7 cellular contexts compared by ENCODE assay signal in the genomic region with DNA sequence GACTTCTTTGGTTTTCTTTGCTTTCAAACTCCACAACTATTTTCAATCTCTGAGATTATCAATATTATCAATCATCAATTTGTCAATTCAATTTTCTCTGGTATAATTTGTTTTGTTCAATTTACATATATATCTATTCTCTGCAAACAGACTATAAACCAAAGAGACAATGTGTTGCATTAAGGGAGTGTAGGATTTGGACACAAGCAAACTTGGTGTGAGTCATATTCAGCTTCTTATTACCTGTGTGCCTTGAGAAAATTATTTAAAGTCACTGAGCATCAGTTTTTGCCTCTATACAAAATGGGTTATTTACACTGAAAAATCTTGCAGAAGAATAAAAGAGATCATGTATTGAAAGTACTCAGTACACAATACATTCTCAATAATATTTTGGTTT.
"Had no signal": no experiment of that assay in that cellular context is flagged by ENCODE, and none has a peak within 500 bp of the region (broad histone marks: within the 10 kb centered on the region; RNA-seq: fewer than 3 reads in every experiment).

No MANE protein-coding gene starts in this region.

- FAIRE-seq: G401.6, GM12878, GM12891, GM12892, GM18507, GM19239 had no signal

- ATAC-seq: GM12878 had no signal

- DNase-seq: GF-D8 had no signal

- H3K4me3 ChIP-seq: GM12878 had no signal
